In genomic region chr12:47773062-47773857, GRCh38 we compare ENCODE assay signal across 7 cellular contexts. TPM values are rescaled to one million over a fixed set of nuclear protein-coding genes. Genes with fewer than 3 reads are reported as not detected.
DNase-seq lines count a peak whose midpoint lies in the region; ATAC-seq and TF ChIP-seq lines count a peak whose summit lies in the region.

Gene SLC48A1 (plus strand): TSS chr12:47773238. CDS start chr12:47773305, 67 bp downstream.

- H3K4me3 ChIP-seq in NB4 (ENCODE audit: low read depth, low read length) = peak within 1 kb of the TSS; percentile 75
- H3K4me3 ChIP-seq in kidney epithelial cell (ENCODE audit: low read depth, low read length) = peak within 1 kb of the TSS; percentile 57

- H3K27ac Mint-ChIP-seq in WTC11 = peak within 1 kb of the TSS; percentile 32; the same call in 1 of the 2 replicates

- H3K36me3 ChIP-seq in kidney epithelial cell (ENCODE audit: control insufficient read depth, insufficient read depth, low read length) = no peaks in the 10 kb centered on the region

- TF ChIP-seq POLR2A in GM15510 (IDR thresholded peaks at IDR 0.05; ENCODE audit: borderline replicate concordance, extremely low read depth, insufficient read length) = peak; percentile 43
- peak; percentile 55 for TF ChIP-seq POLR2A in NB4 (IDR thresholded peaks at IDR 0.05; ENCODE audit: extremely low read depth, insufficient read length)

- TF ChIP-seq CTCF in NB4 (IDR thresholded peaks at IDR 0.05; ENCODE audit: low read depth, low read length) = peak; percentile 30
- no peak for TF ChIP-seq CTCF in WTC11 (IDR thresholded peaks at IDR 0.05)
- TF ChIP-seq CTCF in kidney epithelial cell (IDR thresholded peaks at IDR 0.05; ENCODE audit: insufficient read depth, low read length, poor library complexity, severe bottlenecking) = peak; percentile 14

- peaks cover 32% of the 10 kb centered on the region for H3K4me1 Mint-ChIP-seq in WTC11

- no peaks in the 10 kb centered on the region for H3K9me3 Mint-ChIP-seq in WTC11

- DNase-seq in HEK293T (ENCODE audit: extremely low spot score) = peak; percentile 95
- DNase-seq in NB4 (ENCODE audit: low read depth) = peak; percentile 80
- DNase-seq in WTC11 (ENCODE audit: low spot score) = peak; percentile 80
- DNase-seq in central memory CD4-positive, alpha-beta T cell = peak; percentile 75
- DNase-seq in kidney epithelial cell (ENCODE audit: low read depth) = no peak
- DNase-seq in stimulated activated CD4-positive, alpha-beta T cell treated with anti-CD3 and anti-CD28 coated beads, Interleukin-15, amount 100 ng/mL, for 24 hours = peak; percentile 81

- ATAC-seq in WTC11 = peak; percentile 81

- H3K4me3 Mint-ChIP-seq in WTC11 = peak within 1 kb of the TSS; percentile 82

- no peaks in the 10 kb centered on the region for H3K36me3 Mint-ChIP-seq in WTC11

- no peaks in the 10 kb centered on the region for H3K27me3 ChIP-seq in kidney epithelial cell (ENCODE audit: control insufficient read depth, insufficient read depth, low read length)

- CTCF ChIA-PET in HEK293T (lab: Yijun Ruan, JAX) = interaction anchor here (0.6 to 1.4 kb wide), 4 partner anchors 10 to 29 kb away, joined by 3 to 8 read pairs (median 3); partner anchors contain the start of gene RAPGEF3
- CTCF ChIA-PET in WTC11 (lab: Charles Lee) = interaction anchor here (0.6 to 19.3 kb wide), 18 partner anchors 10 to 1441 kb away, joined by 3 to 735 read pairs (median 4); partner anchors contain the start of genes ENDOU and RAPGEF3

- POLR2A ChIA-PET in HEK293T (lab: Yijun Ruan, JAX) = interaction anchor here (1.1 to 1.8 kb wide), 5 partner anchors 8 to 67 kb away, joined by 3 to 8 read pairs (median 4); partner anchors contain the start of gene RPAP3
- POLR2A ChIA-PET in WTC11 (lab: Charles Lee) = interaction anchor here (1.1 to 2.4 kb wide), 2 partner anchors 14 to 68 kb away, joined by 3 to 6 read pairs; partner anchors contain the start of genes RAPGEF3 and RPAP3

- H3K27me3 Mint-ChIP-seq in WTC11 (ENCODE audit: low read depth) = peaks cover 27% of the 10 kb centered on the region

TF ChIP-seq in HEK293T, 16 proteins besides CTCF, POLR2A, EP300 and RAD21:
- TF ChIP-seq TARDBP (IDR thresholded peaks at IDR 0.05) = no peak
- TF ChIP-seq NFRKB (IDR thresholded peaks at IDR 0.05) = no peak
- TF ChIP-seq LEF1 (IDR thresholded peaks at IDR 0.05; ENCODE audit: borderline replicate concordance) = no peak
- no peak for TF ChIP-seq BHLHE40 (IDR thresholded peaks at IDR 0.05; ENCODE audit: borderline replicate concordance)
- no peak for TF ChIP-seq FOXK2 (IDR thresholded peaks at IDR 0.05)
- no peak for TF ChIP-seq FOXA1 (IDR thresholded peaks at IDR 0.05)
- no peak for TF ChIP-seq SP1 (IDR thresholded peaks at IDR 0.05)
- TF ChIP-seq FOXM1 (IDR thresholded peaks at IDR 0.05; ENCODE audit: borderline replicate concordance) = no peak
- no peak for TF ChIP-seq ELF4 (IDR thresholded peaks at IDR 0.05)
- TF ChIP-seq ARNT (IDR thresholded peaks at IDR 0.05) = no peak
- no peak for TF ChIP-seq SUZ12 (IDR thresholded peaks at IDR 0.05)
- no peak for TF ChIP-seq ZNF384 (IDR thresholded peaks at IDR 0.05)
- TF ChIP-seq L3MBTL2 (conservative IDR thresholded peaks at IDR 0.05) = no peak
- no peak for TF ChIP-seq HDGF (IDR thresholded peaks at IDR 0.05; ENCODE audit: borderline replicate concordance)
- no peak for TF ChIP-seq PKNOX1 (IDR thresholded peaks at IDR 0.05)
- no peak for TF ChIP-seq CTBP1 (IDR thresholded peaks at IDR 0.05; ENCODE audit: borderline replicate concordance)

TF ChIP-seq in WTC11, 78 proteins besides CTCF, POLR2A, EP300 and RAD21:
- TF ChIP-seq TEAD1 (CRISPR knock-in tag; IDR thresholded peaks at IDR 0.05) = no peak
- no peak for TF ChIP-seq ETV6 (CRISPR knock-in tag; IDR thresholded peaks at IDR 0.05)
- TF ChIP-seq HMGXB4 (CRISPR knock-in tag; IDR thresholded peaks at IDR 0.05) = peak; percentile 77; the same call in 1 of the 2 replicates
- TF ChIP-seq SP1 (CRISPR knock-in tag; conservative IDR thresholded peaks at IDR 0.05) = peak; percentile 61
TF ChIP-seq in WTC11: peak in this region for 2.

RNA-seq across cellular contexts. Expression of gene SLC48A1, which starts in this region (rescaled TPM):
- 13.5 to 16.8 TPM (median 13.8 TPM) in 3 replicates for total RNA-seq in WTC11 (2021)
- total RNA-seq in kidney epithelial cell = 18.5 and 26.5 TPM in 2 replicates
